18 cellular contexts compared by ENCODE assay signal in the genomic region with DNA sequence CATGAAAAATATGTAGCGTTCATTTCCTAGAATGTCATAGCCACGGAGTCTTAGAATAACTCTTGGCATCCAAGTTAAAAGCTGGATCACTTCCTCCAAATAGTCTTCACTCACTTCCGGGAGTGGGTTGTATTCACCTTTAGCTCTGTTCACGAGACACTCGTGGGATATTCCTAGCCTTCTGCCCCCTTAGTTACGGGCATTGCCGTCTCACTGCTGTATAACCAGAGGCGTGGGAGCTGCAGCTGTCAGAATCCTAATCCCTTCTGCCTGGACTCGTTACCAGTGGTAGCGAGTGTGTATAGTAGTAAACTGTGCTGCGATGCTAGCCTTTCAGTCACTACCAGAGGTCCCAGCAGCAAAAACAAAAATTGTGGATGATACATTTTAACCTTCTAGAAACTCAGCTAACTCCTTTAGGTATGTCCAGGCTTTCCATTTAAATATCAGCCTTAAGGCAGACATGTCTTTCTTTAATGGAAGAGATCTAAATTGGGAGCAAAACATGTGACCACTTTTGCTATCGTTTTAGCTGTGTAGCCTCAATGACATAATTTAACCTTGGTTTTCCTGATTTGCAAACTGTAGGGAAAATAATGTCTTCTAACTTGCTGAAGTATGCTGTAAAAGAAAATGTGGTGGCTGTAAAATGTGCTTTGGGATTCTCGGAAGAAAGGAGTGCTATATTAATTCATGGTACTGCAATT.
"Had no signal": no experiment of that assay in that cellular context is flagged by ENCODE, and none has a peak within 500 bp of the region (broad histone marks: within the 10 kb centered on the region; RNA-seq: fewer than 3 reads in every experiment).

No MANE protein-coding gene starts in this region.

- H3K27ac ChIP-seq: colonic mucosa, esophagus muscularis mucosa, lower lobe of right lung, ovary, transverse colon had no signal

- H3K9me3 Mint-ChIP-seq: activated naive CD4-positive, alpha-beta T cell treated with anti-CD3 and anti-CD28 coated beads for 36 hours; activated T-helper 2 cell treated with anti-CD3 and anti-CD28 coated beads, Interferon-gamma antibody, Interleukin-2, Interleukin-4, amounts not matched to agents 10 μg/mL and 5 μg/mL and 100 μg/mL, durations not matched to agents 14 hours and 24 hours and 36 hours; mesothelial cell of epicardium; naive B cell; T-cell had no signal

- H3K27ac Mint-ChIP-seq: activated naive CD4-positive, alpha-beta T cell treated with anti-CD3 and anti-CD28 coated beads for 36 hours; activated T-helper 2 cell treated with anti-CD3 and anti-CD28 coated beads, Interferon-gamma antibody, Interleukin-2, Interleukin-4, amounts not matched to agents 10 μg/mL and 5 μg/mL and 100 μg/mL, durations not matched to agents 14 hours and 24 hours and 36 hours; mesothelial cell of epicardium; T-cell had no signal

- H3K4me3 ChIP-seq: colonic mucosa, esophagus muscularis mucosa, lower lobe of right lung, ovary, transverse colon had no signal

- H3K4me1 Mint-ChIP-seq: T-cell had no signal

- H3K4me2 ChIP-seq: SK-N-SH had no signal

- H3K27me3 ChIP-seq: colonic mucosa, esophagus muscularis mucosa, ovary, transverse colon had no signal

- H3K9ac ChIP-seq: SK-N-SH had no signal

- ATAC-seq: lower lobe of right lung, T-cell had no signal

- H3K4me1 ChIP-seq: colonic mucosa, lower lobe of right lung, transverse colon had no signal

- DNase-seq: activated CD4-positive, CD25-positive, alpha-beta regulatory T cell treated with anti-CD3 and anti-CD28 coated beads, Interleukin-2, amount 50 U/mL, for 72 hours; activated naive CD4-positive, alpha-beta T cell treated with anti-CD3 and anti-CD28 coated beads for 36 hours; activated T-cell treated with anti-CD3 and anti-CD28 coated beads, Interleukin-2, amount 50 U/mL, for 1 hour; central memory CD4-positive, alpha-beta T cell; colonic mucosa; kidney glomerular epithelial cell; lower lobe of right lung; naive B cell; ovary; SK-N-SH; stimulated activated CD4-positive, alpha-beta T cell treated with anti-CD3 and anti-CD28 coated beads, Interleukin-4, amount 100 ng/mL, for 1 hour; stimulated activated naive CD4-positive, alpha-beta T cell; T-cell; T1000; transverse colon had no signal

- H3K27me3 Mint-ChIP-seq: naive B cell, T-cell had no signal

- H3K4me3 Mint-ChIP-seq: activated naive CD4-positive, alpha-beta T cell treated with anti-CD3 and anti-CD28 coated beads for 36 hours; mesothelial cell of epicardium; naive B cell; T-cell had no signal

- H3K36me3 ChIP-seq: colonic mucosa, ovary had no signal

- H3K9me3 ChIP-seq: colonic mucosa, esophagus muscularis mucosa, lower lobe of right lung, ovary, SK-N-SH, transverse colon had no signal
